ENCODE assay signal across 18 cellular contexts in genomic region chr3:157148123-157148889, GRCh38. TPM values are rescaled to one million over a fixed set of nuclear protein-coding genes. Genes with fewer than 3 reads are reported as not detected.
DNase-seq lines count a peak whose midpoint lies in the region; ATAC-seq, FAIRE-seq and TF ChIP-seq lines count a peak whose summit lies in the region.
"Had no signal": no experiment of that assay in that cellular context is flagged by ENCODE, and none has a peak within 500 bp of the region (broad histone marks: within the 10 kb centered on the region; RNA-seq: fewer than 3 reads in every experiment).

No MANE protein-coding gene starts in this region.

- CTCF ChIA-PET in GM12878 (lab: Yijun Ruan, JAX) (interaction anchor here (0.8 to 4.0 kb wide), 5 partner anchors 11 to 526 kb away, joined by 3 to 46 read pairs (median 4); no protein-coding TSS in a partner anchor), PC-9 (lab: Charles Lee) (no interaction called here)

- no peak for FAIRE-seq in GM12878 (lab: Jason Lieb, UNC)
- FAIRE-seq: keratinocyte had no signal

- SMC1A ChIA-PET in GM12878 (lab: Charles Lee; ENCODE audit: uncharacterized antibody, unreplicated experiment), result interaction anchor here (0.8 to 1.4 kb wide), 5 partner anchors 11 to 291 kb away, joined by 3 to 8 read pairs (median 3); no protein-coding TSS in a partner anchor

- POLR2A ChIA-PET in GM12878 (lab: Charles Lee) (interaction anchor here (0.5 kb wide), 1 partner anchor 486 kb away, joined by 3 read pairs; no protein-coding TSS in a partner anchor), PC-9 (lab: Charles Lee; ENCODE audit: unreplicated experiment) (no interaction called here)

- in situ Hi-C loops in GM12878 (cut with MboI), result loop anchor here (25.0 kb wide), 1 partner anchor 986 kb away; no protein-coding TSS in a partner anchor

- 0 out of 2 replicates have a peak, but pooled peaks cover 4% of the 10 kb centered on the region for H4K20me1 ChIP-seq in GM12878 (ENCODE audit: control insufficient read depth, insufficient read depth)
- peaks cover 64% of the 10 kb centered on the region for H4K20me1 ChIP-seq in PC-9 (ENCODE audit: insufficient read depth)

- no peaks in the 10 kb centered on the region for H3K9me3 ChIP-seq in GM12878 (replicated peaks; ENCODE audit: control insufficient read depth, insufficient read depth, low read length)
- no peaks in the 10 kb centered on the region for H3K9me3 ChIP-seq in PC-9 (ENCODE audit: insufficient read depth, low read depth)
- H3K9me3 ChIP-seq: psoas muscle, transverse colon had no signal

- H3K27ac ChIP-seq in GM12878 (ENCODE audit: control insufficient read depth, insufficient read depth) (no peak overlapping the region), PC-9 (no peak overlapping the region)
- H3K27ac ChIP-seq: epithelial cell of prostate, psoas muscle, transverse colon had no signal

- DNase-seq in stimulated activated naive CD8-positive, alpha-beta T cell treated with anti-CD3 and anti-CD28 coated beads, Interleukin-15, amount 100 ng/mL, for 72 hours, result no peak
- DNase-seq in stimulated activated naive CD8-positive, alpha-beta T cell treated with anti-CD3 and anti-CD28 coated beads, Interleukin-15, Interleukin-2, amounts not matched to agents 100 U/mL and 50 U/mL, for 24 hours, result no peak
- DNase-seq in GM12878 (ENCODE audit: low read depth, low spot score), result no peak
- no peak for DNase-seq in PC-9
- no peak for DNase-seq in NCI-H146 treated with DMSO at 0.1 percent for 48 hours (lab: John Stamatoyannopoulos, UW; ENCODE audit: unreplicated experiment)
- no peak for DNase-seq in stimulated activated CD4-positive, alpha-beta T cell treated with anti-CD3 and anti-CD28 coated beads, Interleukin-4, amount 100 ng/mL, for 1 hour
- DNase-seq in midbrain (lab: John Stamatoyannopoulos, UW), result no peak
- DNase-seq: amygdala, DMS153, glutamatergic neuron, NCI-H2029 treated with DMSO at 0.1 percent for 48 hours, NCI-H774, psoas muscle, transverse colon had no signal

- no peaks in the 10 kb centered on the region; the same call in 1 of the 2 replicates for H3K4me1 ChIP-seq in GM12878 (ENCODE audit: control insufficient read depth, insufficient read depth, low read length)
- no peaks in the 10 kb centered on the region for H3K4me1 ChIP-seq in PC-9 (replicated peaks; ENCODE audit: insufficient read depth)

- TF ChIP-seq POLR2A in GM12878 (IDR thresholded peaks at IDR 0.05; ENCODE audit: low read depth, low read length), result peak; percentile 67

- no peaks in the 10 kb centered on the region for H3K9me3 Mint-ChIP-seq in stimulated activated naive CD8-positive, alpha-beta T cell treated with anti-CD3 and anti-CD28 coated beads, Interleukin-15, amount 100 ng/mL, for 72 hours

- no peak overlapping the region for H3K4me3 Mint-ChIP-seq in stimulated activated naive CD8-positive, alpha-beta T cell treated with anti-CD3 and anti-CD28 coated beads, Interleukin-15, amount 100 ng/mL, for 72 hours

- intact Hi-C loops in GM12878 (cut with micrococcal nuclease; ENCODE audit: unreplicated experiment) (no loop called here), PC-9 (cut with micrococcal nuclease; ENCODE audit: unreplicated experiment) (no loop called here)

- H3K27me3 ChIP-seq in GM12878 (replicated peaks in 1 of 2; ENCODE audit: control insufficient read depth in 2 of 2, insufficient read depth in 2 of 2, low read length in 1 of 2) (no peaks in the 10 kb centered on the region), PC-9 (ENCODE audit: insufficient read depth, low read depth) (no peaks in the 10 kb centered on the region)
- H3K27me3 ChIP-seq: transverse colon had no signal

- H3K4me1 Mint-ChIP-seq in stimulated activated naive CD8-positive, alpha-beta T cell treated with anti-CD3 and anti-CD28 coated beads, Interleukin-15, amount 100 ng/mL, for 72 hours, result peaks cover 37% of the 10 kb centered on the region

- H3K79me2 ChIP-seq in GM12878 (ENCODE audit: control insufficient read depth, insufficient read depth, low read length) (peaks cover 17% of the 10 kb centered on the region), PC-9 (ENCODE audit: low read depth) (peaks cover 33% of the 10 kb centered on the region)

- no peaks in the 10 kb centered on the region for H3K27me3 Mint-ChIP-seq in stimulated activated naive CD8-positive, alpha-beta T cell treated with anti-CD3 and anti-CD28 coated beads, Interleukin-15, amount 100 ng/mL, for 72 hours

- peak; percentile 32 for ATAC-seq in stimulated activated naive CD8-positive, alpha-beta T cell treated with anti-CD3 and anti-CD28 coated beads, Interleukin-15, amount 100 ng/mL, for 72 hours
- ATAC-seq in stimulated activated naive CD8-positive, alpha-beta T cell treated with anti-CD3 and anti-CD28 coated beads, Interleukin-15, Interleukin-2, amounts not matched to agents 100 U/mL and 50 U/mL, for 24 hours, result no peak
- peak; percentile 53 for ATAC-seq in HG03039 (IDR thresholded peaks at IDR 0.05; ENCODE audit: unreplicated experiment)
- ATAC-seq in GM12878, result peak; percentile 45
- ATAC-seq: Right ventricle myocardium inferior had no signal

- TF ChIP-seq RAD21 in GM12878 (IDR thresholded peaks at IDR 0.05; ENCODE audit: insufficient read depth, low read depth, low read length), result no peak

- H3K36me3 ChIP-seq in GM12878 (ENCODE audit: control insufficient read depth in 2 of 2, insufficient read depth in 2 of 2, low read length in 1 of 2) (peaks cover 7 to 34% of the 10 kb centered on the region in 2 experiments), PC-9 (ENCODE audit: low read depth) (peaks cover 65% of the 10 kb centered on the region)

- H3F3A ChIP-seq in PC-9 (ENCODE audit: insufficient read depth, low read depth), result peaks cover 94% of the 10 kb centered on the region

- TF ChIP-seq CTCF in GM12878 (IDR thresholded peaks at IDR 0.05 in 2 of 3, conservative IDR thresholded peaks at IDR 0.05 in 1 of 3; ENCODE audit: control insufficient read depth in 2 of 3, extremely low read depth in 1 of 3, insufficient read depth in 1 of 3, low read depth in 3 of 3, low read length in 3 of 3) (no peak), PC-9 (conservative IDR thresholded peaks at IDR 0.05) (no peak)

- BruUV-seq in GM12878 (replicated peaks; lab: Mats Ljungman, UMichigan) (TSS peak; percentile 19), PC-9 (replicated peaks; lab: Mats Ljungman, UMichigan) (no TSS peak)

- no peak overlapping the region for H3K4me2 ChIP-seq in GM12878 (ENCODE audit: control insufficient read depth, insufficient read depth)
- no peak overlapping the region for H3K4me2 ChIP-seq in PC-9

- RAD21 ChIA-PET in GM12878 (lab: Charles Lee; ENCODE audit: unreplicated experiment), result interaction anchor here (0.9 to 1.2 kb wide), 3 partner anchors 11 to 83 kb away, joined by 3 read pairs; no protein-coding TSS in a partner anchor

- peak overlapping the region in 1 of 2 donors; percentile 34 for H3K27ac Mint-ChIP-seq in stimulated activated naive CD8-positive, alpha-beta T cell treated with anti-CD3 and anti-CD28 coated beads, Interleukin-15, amount 100 ng/mL, for 72 hours

- no peaks in the 10 kb centered on the region for H3K9me2 ChIP-seq in PC-9 (ENCODE audit: insufficient read depth)

- no peak overlapping the region for H2AFZ ChIP-seq in GM12878 (ENCODE audit: control insufficient read depth, low read depth, low read length)
- no peak overlapping the region for H2AFZ ChIP-seq in PC-9

- H3K9ac ChIP-seq in GM12878 (ENCODE audit: control insufficient read depth, insufficient read depth, low read length), result no peak overlapping the region

- TF ChIP-seq EP300 in GM12878 (IDR thresholded peaks at IDR 0.05; ENCODE audit: borderline replicate concordance in 1 of 2, control insufficient read depth in 1 of 2, low read depth in 2 of 2, low read length in 2 of 2), result 0 out of 4 replicates have a peak, but pooled peaks of 1 of the 2 experiments have one; percentile 36

- WGBS in GM12878 (ENCODE audit: insufficient coverage, insufficient replicate concordance, low lambda C conversion rate, missing lambda C conversion rate), result 34% methylated on average over 16 of the region's 16 CpGs

- H3K4me3 ChIP-seq in GM12878 (no peak overlapping the region), PC-9 (no peak overlapping the region)
- H3K4me3 ChIP-seq: psoas muscle, transverse colon had no signal

TF ChIP-seq in GM12878, 131 proteins besides CTCF, POLR2A, EP300 and RAD21 (continues in another document):
- TF ChIP-seq FOXM1 (IDR thresholded peaks at IDR 0.05; ENCODE audit: low read depth, low read length), result peak; percentile 34; the same call in 1 of the 2 replicates
- peak; percentile 82 for TF ChIP-seq JUNB (IDR thresholded peaks at IDR 0.05)
- TF ChIP-seq POLR2AphosphoS5 (IDR thresholded peaks at IDR 0.05; ENCODE audit: low read length), result peak; percentile 86
- 0 out of 2 replicates have a peak, but pooled peaks have one; percentile 58 for TF ChIP-seq ATF2 (IDR thresholded peaks at IDR 0.05; ENCODE audit: low read length)
- TF ChIP-seq NRF1 (conservative IDR thresholded peaks at IDR 0.05; ENCODE audit: low read depth, low read length), result no peak

RNA-seq across cellular contexts. Expression of gene CCNL1, which starts 11.6 kb away (rescaled TPM):
- 786 and 840 TPM in 2 replicates for total RNA-seq in GM12878 (2013; cell fraction: nucleolus; rRNA removed)
- total RNA-seq in GM12878 (2014; rRNA removed) (173 and 180 TPM in 2 replicates), GM12878 (2014; rRNA removed; fragmentation: Illumina TruSeq; extraction: Trizol) (125 and 134 TPM in 2 replicates), GM12878 (2021) (105 and 107 TPM in 2 replicates), PC-9 (2021) (91.3 and 101 TPM in 2 replicates)
- polyA plus RNA-seq in GM12878 (2011; ENCODE audit: low read depth), result 92.3 TPM
- polyA plus RNA-seq in GM12878 (2011; rRNA removed) (174 and 236 TPM in 2 replicates), GM12878 (2014; fragmentation: Illumina TruSeq; extraction: Trizol) (119 and 153 TPM in 2 replicates), GM12878 (2014; fragmentation: Nextera tagmentation; extraction: Ambion mirVana) (10 to 100 TPM; 22.2 to 39.8 TPM), GM12878 (2014; rRNA removed) (127 and 135 TPM in 2 replicates), GM12878 (2016; fragmentation: Nextera tagmentation; extraction: Ambion mirVana) (100 to 1,000 TPM in 1 of 2 experiments, 10 to 100 TPM in 1; 85.1 to 111 TPM)
- polyA plus RNA-seq in GM12878 (2011; cell fraction: cytosol; rRNA removed), result 54.9 and 72.4 TPM in 2 replicates
- polyA plus RNA-seq in GM12878 (2011; cell fraction: nucleus; rRNA removed), result 732 and 1,003 TPM in 2 replicates
- 101 and 129 TPM in 2 replicates for polyA plus RNA-seq in GM12878 (2012)
- polyA minus RNA-seq in GM12878 (2011; rRNA and poly(A)+ RNA removed), result 159 and 190 TPM in 2 replicates
- polyA minus RNA-seq in GM12878 (2011; cell fraction: cytosol; rRNA and poly(A)+ RNA removed), result 50.1 and 54.2 TPM in 2 replicates
- 1,045 and 1,316 TPM in 2 replicates for polyA minus RNA-seq in GM12878 (2011; cell fraction: nucleus; rRNA and poly(A)+ RNA removed)
